12 cellular contexts compared by ENCODE assay signal in genomic region chr3:197957775-197958103, GRCh38. TPM values are rescaled to one million over a fixed set of nuclear protein-coding genes. Genes with fewer than 3 reads are reported as not detected.
DNase-seq lines count a peak whose midpoint lies in the region; ATAC-seq and TF ChIP-seq lines count a peak whose summit lies in the region.
"Had no signal": no experiment of that assay in that cellular context is flagged by ENCODE, and none has a peak within 500 bp of the region (broad histone marks: within the 10 kb centered on the region; RNA-seq: fewer than 3 reads in every experiment).

No MANE protein-coding gene starts in this region.

- no peak for TF ChIP-seq CTCF in left lung (IDR thresholded peaks at IDR 0.05)

- DNase-seq in activated T-cell treated with anti-CD3 and anti-CD28 coated beads, Interleukin-2, amount 50 U/mL, for 72 hours: no peak
- DNase-seq in activated T-cell treated with anti-CD3 and anti-CD28 coated beads, Interleukin-2, amount 50 U/mL, for 48 hours: no peak
- DNase-seq in T-cell (no peak), left lung (no peak), substantia nigra (lab: John Stamatoyannopoulos, UW) (no peak), retina (no peak), middle frontal gyrus (ENCODE audit: extremely low spot score, low spot score) (no peak)
- DNase-seq: stimulated activated CD4-positive, alpha-beta T cell treated with anti-CD3 and anti-CD28 coated beads, Interleukin-12 subunit alpha, Interleukin-12 subunit beta, amount 100 ng/mL, for 4 hours; stimulated activated naive CD4-positive, alpha-beta T cell had no signal

- peak overlapping the region in 1 of 2 donors; percentile 5 for H3K4me3 ChIP-seq in left lung
- H3K4me3 ChIP-seq: gastroesophageal sphincter had no signal

- POLR2A ChIA-PET in T-cell (lab: Charles Lee): no interaction called here

- H3K4me1 ChIP-seq in left lung: peaks cover 35 to 71% of the 10 kb centered on the region in 2 donors

- peak overlapping the region; percentile 14 for H3K27ac Mint-ChIP-seq in activated T-cell treated with anti-CD3 and anti-CD28 coated beads, Interleukin-2, amount 50 U/mL, for 72 hours
- H3K27ac Mint-ChIP-seq in T-cell: peak overlapping the region; percentile 63 to 64

- peaks cover 9 to 30% of the 10 kb centered on the region in 2 donors for H3K36me3 Mint-ChIP-seq in activated T-cell treated with anti-CD3 and anti-CD28 coated beads, Interleukin-2, amount 50 U/mL, for 72 hours (ENCODE audit: insufficient read depth in 2 of 2)
- peaks cover 52% of the 10 kb centered on the region for H3K36me3 Mint-ChIP-seq in T-cell

- H3K27me3 Mint-ChIP-seq in activated T-cell treated with anti-CD3 and anti-CD28 coated beads, Interleukin-2, amount 50 U/mL, for 72 hours (ENCODE audit: low read depth): no peaks in the 10 kb centered on the region
- no peaks in the 10 kb centered on the region for H3K27me3 Mint-ChIP-seq in T-cell
- H3K27me3 Mint-ChIP-seq: central memory CD8-positive, alpha-beta T cell had no signal

- H3K9me3 Mint-ChIP-seq in activated T-cell treated with anti-CD3 and anti-CD28 coated beads, Interleukin-2, amount 50 U/mL, for 72 hours: no peaks in the 10 kb centered on the region
- H3K9me3 Mint-ChIP-seq in T-cell: no peaks in the 10 kb centered on the region
- H3K9me3 Mint-ChIP-seq: central memory CD8-positive, alpha-beta T cell had no signal

- intact Hi-C loops in left lung (cut with DNase I): no loop called here

- no peaks in the 10 kb centered on the region for H3K27me3 ChIP-seq in left lung
- H3K27me3 ChIP-seq: gastroesophageal sphincter had no signal

- no peak for ATAC-seq in activated T-cell treated with anti-CD3 and anti-CD28 coated beads, Interleukin-2, amount 50 U/mL, for 72 hours (replicated peaks in 1 of 2)
- no peak for ATAC-seq in T-cell (replicated peaks in 1 of 4)
- ATAC-seq in left lung: peak; percentile 1
- no peak for ATAC-seq in HG03520 (IDR thresholded peaks at IDR 0.05; ENCODE audit: unreplicated experiment)
- ATAC-seq: gastroesophageal sphincter had no signal

- no peaks in the 10 kb centered on the region for H3K9me3 ChIP-seq in left lung
- H3K9me3 ChIP-seq: gastroesophageal sphincter had no signal

- peak overlapping the region in 1 of 2 donors; percentile 94 for H3K4me3 Mint-ChIP-seq in activated T-cell treated with anti-CD3 and anti-CD28 coated beads, Interleukin-2, amount 50 U/mL, for 72 hours
- H3K4me3 Mint-ChIP-seq in T-cell: peak overlapping the region in 1 of 3 donors; percentile 14

- H3K36me3 ChIP-seq in left lung: peaks cover 9 to 43% of the 10 kb centered on the region in 2 donors

- CTCF ChIA-PET in T-cell (lab: Charles Lee): no interaction called here

- peaks cover 79% of the 10 kb centered on the region for H3K4me1 Mint-ChIP-seq in activated T-cell treated with anti-CD3 and anti-CD28 coated beads, Interleukin-2, amount 50 U/mL, for 72 hours (ENCODE audit: low read depth)
- H3K4me1 Mint-ChIP-seq in T-cell: peaks cover 73 to 80% (median 78%) of the 10 kb centered on the region in 3 donors

- H3K27ac ChIP-seq in left lung (peak overlapping the region; percentile 84 to 86), substantia nigra (ENCODE audit: low read depth, low read length, poor library complexity, severe bottlenecking) (peak overlapping the region; percentile 14)

RNA-seq across cellular contexts. Expression of gene LMLN, which starts 2.3 kb away (rescaled TPM):
- 1 to 10 TPM; 5.4 to 6.5 TPM for total RNA-seq in activated T-cell treated with anti-CD3 and anti-CD28 coated beads, Interleukin-2, amount 50 U/mL, for 72 hours
- total RNA-seq in T-cell (1 to 10 TPM; 3.7 to 8.2 (median 5.5) TPM), left lung (10 to 100 TPM in 1 of 2 donors, 1 to 10 TPM in 1; 9.7 to 10.3 TPM)

RNA-seq across cellular contexts. Expression of gene RPL35A, which starts 7.7 kb away (rescaled TPM):
- 1,000 to 10,000 TPM; 1,788 to 1,874 TPM for total RNA-seq in activated T-cell treated with anti-CD3 and anti-CD28 coated beads, Interleukin-2, amount 50 U/mL, for 72 hours
- total RNA-seq in T-cell (1,000 to 10,000 TPM; 1,657 to 1,935 (median 1,760) TPM), left lung (100 to 1,000 TPM; 684 to 736 TPM)
